Comparison of ENCODE assay signal across 3 cellular contexts in the genomic region with DNA sequence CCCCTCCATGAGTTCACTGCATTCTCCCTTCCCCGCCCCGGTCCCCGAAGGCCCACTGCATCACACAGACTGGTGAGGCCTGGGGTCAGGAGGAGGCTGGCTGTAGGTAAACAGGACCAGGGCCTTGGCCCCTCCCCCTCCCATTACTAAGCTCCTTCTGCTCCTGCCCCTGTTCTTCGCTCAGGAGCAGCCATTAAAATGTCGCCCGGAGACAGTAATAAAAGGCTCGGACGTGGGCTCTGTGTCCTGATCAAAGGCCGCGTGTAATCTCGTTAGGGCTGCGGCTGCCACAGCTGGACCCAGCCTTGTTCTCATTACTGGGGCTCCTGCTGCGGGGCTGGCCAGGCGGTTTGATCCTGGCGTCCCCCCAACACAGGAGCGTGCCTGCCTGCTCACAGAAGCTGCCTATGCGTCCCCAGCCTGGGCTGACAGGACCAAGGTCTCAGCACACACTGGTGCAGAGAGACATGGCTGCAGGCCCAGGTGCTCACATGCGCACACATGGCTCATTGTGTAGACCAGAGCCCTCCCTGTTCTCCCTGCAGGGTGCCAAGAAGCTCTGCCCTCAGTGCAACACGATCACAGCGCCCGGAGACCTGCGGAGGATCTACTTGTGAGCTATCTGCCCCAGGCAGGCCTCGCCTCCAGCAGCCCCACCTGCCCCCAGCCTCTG.
TF ChIP-seq lines count a peak whose summit lies in the region.

No MANE protein-coding gene starts in this region.

TF ChIP-seq in SK-N-SH, 30 proteins besides CTCF, POLR2A, EP300 and RAD21 (continues in another document):
- TF ChIP-seq EZH2phosphoT487 (IDR thresholded peaks at IDR 0.05; ENCODE audit: borderline replicate concordance, low read depth) (no peak), POLR2AphosphoS5 (IDR thresholded peaks at IDR 0.05; ENCODE audit: low read depth, low read length) (no peak), RFX5 (IDR thresholded peaks at IDR 0.05; ENCODE audit: low read length) (no peak), USF2 (IDR thresholded peaks at IDR 0.05; ENCODE audit: borderline replicate concordance, low read depth, low read length) (no peak), MXI1 (IDR thresholded peaks at IDR 0.05; ENCODE audit: low read depth, low read length) (peak; percentile 86), FOSL2 (IDR thresholded peaks at IDR 0.05; ENCODE audit: borderline replicate concordance, low read depth) (no peak), TEAD4 (IDR thresholded peaks at IDR 0.05; ENCODE audit: borderline replicate concordance, insufficient read depth) (no peak), SMC3 (IDR thresholded peaks at IDR 0.05; ENCODE audit: low read depth, low read length) (no peak), RXRA (IDR thresholded peaks at IDR 0.05; ENCODE audit: borderline replicate concordance, low read depth) (no peak), ZBTB33 (IDR thresholded peaks at IDR 0.05; ENCODE audit: borderline replicate concordance, low read depth) (no peak), GABPA (IDR thresholded peaks at IDR 0.05; ENCODE audit: low read depth) (no peak), PBX3 (IDR thresholded peaks at IDR 0.05) (no peak), FOXM1 (IDR thresholded peaks at IDR 0.05; ENCODE audit: low read depth) (no peak), FOXJ3 (CRISPR knock-in tag; IDR thresholded peaks at IDR 0.05) (peak; percentile 70; the same call in 1 of the 2 replicates), CHD2 (IDR thresholded peaks at IDR 0.05; ENCODE audit: low read length, partially characterized antibody) (peak; percentile 33), GATA2 (CRISPR knock-in tag; IDR thresholded peaks at IDR 0.05) (no peak)
- TF ChIP-seq, protein P1, sequence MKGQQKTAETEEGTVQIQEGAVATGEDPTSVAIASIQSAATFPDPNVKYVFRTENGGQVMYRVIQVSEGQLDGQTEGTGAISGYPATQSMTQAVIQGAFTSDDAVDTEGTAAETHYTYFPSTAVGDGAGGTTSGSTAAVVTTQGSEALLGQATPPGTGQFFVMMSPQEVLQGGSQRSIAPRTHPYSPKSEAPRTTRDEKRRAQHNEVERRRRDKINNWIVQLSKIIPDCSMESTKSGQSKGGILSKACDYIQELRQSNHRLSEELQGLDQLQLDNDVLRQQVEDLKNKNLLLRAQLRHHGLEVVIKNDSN (IDR thresholded peaks at IDR 0.05; ENCODE audit: borderline replicate concordance, low read depth): no peak

TF ChIP-seq in SK-N-SH treated with all-trans-retinoic acid at 6 μM for 48 hours, 23 proteins besides CTCF, POLR2A, EP300 and RAD21:
- TF ChIP-seq BACH2 (CRISPR knock-in tag; IDR thresholded peaks at IDR 0.05; ENCODE audit: borderline replicate concordance) (no peak), PATZ1 (CRISPR knock-in tag; IDR thresholded peaks at IDR 0.05; ENCODE audit: borderline replicate concordance) (no peak), OSR1 (CRISPR knock-in tag; IDR thresholded peaks at IDR 0.05) (no peak), RARB (CRISPR knock-in tag; IDR thresholded peaks at IDR 0.05) (no peak), GLIS3 (CRISPR knock-in tag; IDR thresholded peaks at IDR 0.05) (no peak), ZNF8 (CRISPR knock-in tag; IDR thresholded peaks at IDR 0.05) (no peak), CREB5 (CRISPR knock-in tag; IDR thresholded peaks at IDR 0.05; ENCODE audit: low read depth) (no peak), PPARA (CRISPR knock-in tag; IDR thresholded peaks at IDR 0.05; ENCODE audit: borderline replicate concordance) (no peak), ZFP30 (CRISPR knock-in tag; IDR thresholded peaks at IDR 0.05) (no peak), TCF4 (CRISPR knock-in tag; IDR thresholded peaks at IDR 0.05; ENCODE audit: borderline replicate concordance) (no peak; the same call in 1 of the 2 replicates), TOX (CRISPR knock-in tag; IDR thresholded peaks at IDR 0.05; ENCODE audit: borderline replicate concordance) (no peak)

TF ChIP-seq in HepG2, 621 proteins besides CTCF, POLR2A, EP300 and RAD21:
- TF ChIP-seq RORA (CRISPR knock-in tag; IDR thresholded peaks at IDR 0.05): no peak
- TF ChIP-seq NFATC3 (CRISPR knock-in tag; IDR thresholded peaks at IDR 0.05): no peak
- TF ChIP-seq ZNF333 (CRISPR knock-in tag; IDR thresholded peaks at IDR 0.05; ENCODE audit: borderline replicate concordance): no peak
- no peak for TF ChIP-seq ZNF24 (IDR thresholded peaks at IDR 0.05)
- no peak for TF ChIP-seq ATF1 (CRISPR knock-in tag; IDR thresholded peaks at IDR 0.05)
- TF ChIP-seq GMEB1 (CRISPR knock-in tag; IDR thresholded peaks at IDR 0.05; ENCODE audit: borderline replicate concordance): no peak
- TF ChIP-seq U2AF2 (IDR thresholded peaks at IDR 0.05; ENCODE audit: low read depth, low read length): no peak
- peak; percentile 65 for TF ChIP-seq AGO2 (optimal IDR thresholded peaks at IDR 0.05; ENCODE audit: low read depth, low read length)
- no peak for TF ChIP-seq CBX5 (CRISPR knock-in tag; IDR thresholded peaks at IDR 0.05; ENCODE audit: borderline replicate concordance)
- TF ChIP-seq NRL (CRISPR knock-in tag; IDR thresholded peaks at IDR 0.05; ENCODE audit: borderline replicate concordance): 0 out of 2 replicates have a peak, but pooled peaks have one; percentile 45
- peak; percentile 24; the same call in 1 of the 2 replicates for TF ChIP-seq ZBTB38 (CRISPR knock-in tag; IDR thresholded peaks at IDR 0.05)
- TF ChIP-seq FOXP1 (IDR thresholded peaks at IDR 0.05): no peak
- no peak for TF ChIP-seq FOXP1 (CRISPR knock-in tag; IDR thresholded peaks at IDR 0.05)
- TF ChIP-seq ZFP36L2 (CRISPR knock-in tag; IDR thresholded peaks at IDR 0.05): no peak
- no peak for TF ChIP-seq PBX2 (CRISPR knock-in tag; IDR thresholded peaks at IDR 0.05)
- no peak for TF ChIP-seq ZFP90 (CRISPR knock-in tag; IDR thresholded peaks at IDR 0.05; ENCODE audit: borderline replicate concordance)
